In the genomic region with DNA sequence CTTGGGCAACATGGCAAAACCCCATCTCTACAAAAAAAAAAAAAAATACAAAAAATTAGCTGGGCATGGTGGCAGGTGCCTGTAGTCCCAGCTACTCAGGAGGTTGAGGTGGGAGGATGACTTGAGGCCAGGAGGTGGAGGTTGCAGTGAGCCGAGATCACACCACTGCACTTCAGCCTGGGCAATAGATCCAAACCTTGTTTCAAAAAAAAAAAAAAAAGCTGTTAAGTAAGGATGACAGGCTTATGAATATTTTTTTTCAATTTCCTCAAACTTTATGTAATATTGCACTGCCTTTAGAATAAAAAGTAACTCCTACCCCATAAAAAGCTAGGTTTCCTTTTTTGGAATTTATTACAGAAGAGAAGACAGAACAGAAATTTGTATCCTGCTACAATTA, we compare ENCODE assay signal across 8 cellular contexts. TPM values are rescaled to one million over a fixed set of nuclear protein-coding genes. Genes with fewer than 3 reads are reported as not detected.
DNase-seq lines count a peak whose midpoint lies in the region; ATAC-seq, FAIRE-seq and TF ChIP-seq lines count a peak whose summit lies in the region.
"Not testable (repeated sequence)": the region's sequence is repeated elsewhere in the genome, so short reads cannot be mapped to it uniquely, and the experiment has no call there.

No MANE protein-coding gene starts in this region.

- not testable (repeated sequence) for TF ChIP-seq CTCF in HCT116 (IDR thresholded peaks at IDR 0.05 in 2 of 3, conservative IDR thresholded peaks at IDR 0.05 in 1 of 3; ENCODE audit: borderline replicate concordance in 1 of 3, insufficient read depth in 1 of 3, low read depth in 2 of 3, low read length in 2 of 3); PC-9 (conservative IDR thresholded peaks at IDR 0.05); ascending aorta (IDR thresholded peaks at IDR 0.05); HepG2 (CRISPR knock-in tag; IDR thresholded peaks at IDR 0.05); osteoblast (IDR thresholded peaks at IDR 0.05; ENCODE audit: extremely low read depth, low read depth, low read length); spleen (IDR thresholded peaks at IDR 0.05 in 8 of 11, conservative IDR thresholded peaks at IDR 0.05 in 3 of 11); vagina (IDR thresholded peaks at IDR 0.05)

- not testable (repeated sequence) for H3K27me3 ChIP-seq in HCT116 (ENCODE audit: insufficient read depth, low read length); PC-9 (ENCODE audit: insufficient read depth, low read depth); ascending aorta; HepG2 (ENCODE audit: control insufficient read depth in 1 of 2, insufficient read depth in 2 of 2, low read length in 2 of 2); osteoblast (ENCODE audit: insufficient read depth, low read length); spleen (replicated peaks in 1 of 7); vagina

- H3K79me2 ChIP-seq in HCT116 (ENCODE audit: insufficient read depth, low read length); PC-9 (ENCODE audit: low read depth); HepG2 (ENCODE audit: insufficient read depth, low read length); osteoblast (ENCODE audit: insufficient read depth, low read length): not testable (repeated sequence)

- in situ Hi-C loops in HepG2 (cut with HindIII; ENCODE audit: extremely low pct_ligation_motif_present, low pct_unique_long_range_greater_than_20kb), result not testable (repeated sequence)

- H3K4me3 ChIP-seq in HCT116 (replicated peaks in 1 of 2; ENCODE audit: low read depth in 1 of 2, low read length in 2 of 2); osteoblast (ENCODE audit: insufficient read depth, low read length); spleen; vagina: not testable (repeated sequence)
- H3K4me3 ChIP-seq in PC-9 (peak overlapping the region; percentile 31), ascending aorta (peak overlapping the region in 1 of 2 donors; percentile 43), HepG2 (replicated peaks in 1 of 3; ENCODE audit: insufficient read depth in 1 of 3, low read depth in 2 of 3, low read length in 3 of 3) (peak overlapping the region in 2 of 3 experiments; percentile 48 to 67; a peak in 4 of 6 replicates)

- H3K9ac ChIP-seq in HCT116 (ENCODE audit: low read length), result peak overlapping the region; percentile 27; the same call in 1 of the 2 replicates
- H3K9ac ChIP-seq in HepG2 (ENCODE audit: insufficient read depth, low read depth, low read length), result peak overlapping the region; percentile 23; the same call in 1 of the 2 replicates

- not testable (repeated sequence) for H3K36me3 ChIP-seq in HCT116 (ENCODE audit: control insufficient read depth in 1 of 2, insufficient read depth in 2 of 2, low read length in 2 of 2); PC-9 (ENCODE audit: low read depth); ascending aorta; HepG2 (replicated peaks in 1 of 2; ENCODE audit: control insufficient read depth in 1 of 2, insufficient read depth in 2 of 2, low read length in 2 of 2); osteoblast (ENCODE audit: insufficient read depth, low read length); spleen; vagina

- not testable (repeated sequence) for H3K27ac ChIP-seq in HCT116 (ENCODE audit: low read depth, low read length)
- H3K27ac ChIP-seq in PC-9 (peak overlapping the region; percentile 88), ascending aorta (peak overlapping the region; percentile 57 to 69), epithelial cell of prostate (peak overlapping the region; percentile 74), HepG2 (ENCODE audit: extremely low read length, insufficient read depth, low read length) (peak overlapping the region; percentile 91), osteoblast (ENCODE audit: low read depth, low read length) (peak overlapping the region; percentile 78), spleen (peak overlapping the region; percentile 15 to 96 (median 81)), vagina (peak overlapping the region; percentile 81)

- RAD21 ChIA-PET in HCT116 (lab: Charles Lee; ENCODE audit: low non-redundant PET in 1 of 2, low total read pairs in 2 of 2, uncharacterized antibody in 2 of 2, unreplicated experiment in 2 of 2), result interaction anchor here in 1 of 2 experiments (1.2 kb wide), 1 partner anchor 21 kb away, joined by 3 read pairs; no protein-coding TSS in a partner anchor

- intact Hi-C loops in HCT116 (cut with micrococcal nuclease); PC-9 (cut with micrococcal nuclease; ENCODE audit: unreplicated experiment); ascending aorta (cut with DNase I); HepG2 (cut with micrococcal nuclease; ENCODE audit: unreplicated experiment); spleen (cut with DNase I; ENCODE audit: low total_unique reads); vagina (cut with DNase I): not testable (repeated sequence)

- CTCF ChIA-PET in HCT116 (lab: Charles Lee) (interaction anchor here (1.5 to 2.7 kb wide), 4 partner anchors 13 to 254 kb away, joined by 3 to 13 read pairs (median 5); no protein-coding TSS in a partner anchor), PC-9 (lab: Charles Lee) (interaction anchor here (0.5 to 1.4 kb wide), 6 partner anchors 11 to 1669 kb away, joined by 4 to 10 read pairs (median 5); partner anchors contain the start of gene ATP2C1), HepG2 (lab: Yijun Ruan, JAX; ENCODE audit: low intra/inter-chr PET ratio, low total read pairs) (interaction anchor here (0.7 kb wide), 1 partner anchor 21 kb away, joined by 7 read pairs; no protein-coding TSS in a partner anchor)

- DNase-seq in HCT116 (ENCODE audit: low read depth, low spot score); PC-9; ascending aorta (ENCODE audit: low spot score in 2 of 2); epithelial cell of prostate (ENCODE audit: low read depth, low spot score); HepG2 (ENCODE audit: low spot score); spleen; vagina (ENCODE audit: extremely low spot score in 2 of 2): not testable (repeated sequence)
- peak; percentile 73 for DNase-seq in osteoblast (ENCODE audit: insufficient read length, low spot score, missing footprints)

- TF ChIP-seq EP300 in HepG2 (IDR thresholded peaks at IDR 0.05; ENCODE audit: low read depth in 2 of 2, low read length in 2 of 2); HepG2 (CRISPR knock-in tag; IDR thresholded peaks at IDR 0.05; ENCODE audit: borderline replicate concordance): not testable (repeated sequence)

- POLR2A ChIA-PET in HCT116 (lab: Charles Lee), result interaction anchor here (0.6 to 2.6 kb wide), 5 partner anchors 8 to 40 kb away, joined by 3 to 12 read pairs (median 4); partner anchors contain the start of genes CNBP and COPG1
- POLR2A ChIA-PET in PC-9 (lab: Charles Lee; ENCODE audit: unreplicated experiment), result interaction anchor here (0.5 to 1.2 kb wide), 7 partner anchors 9 to 85 kb away, joined by 4 to 21 read pairs (median 7); no protein-coding TSS in a partner anchor
- POLR2A ChIA-PET in HepG2 (lab: Yijun Ruan, JAX), result interaction anchor here (0.7 to 2.0 kb wide), 15 partner anchors 11 to 345 kb away, joined by 3 to 16 read pairs (median 5); partner anchors contain the start of genes ACAD9, CNBP, COPG1 and HMCES

- H2AFZ ChIP-seq in HCT116 (ENCODE audit: low read depth, low read length, poor library complexity, severe bottlenecking), result peak overlapping the region; percentile 92
- H2AFZ ChIP-seq in PC-9, result peak overlapping the region; percentile 83; the same call in 1 of the 2 replicates
- not testable (repeated sequence) for H2AFZ ChIP-seq in HepG2 (ENCODE audit: low read length); osteoblast (ENCODE audit: low read length)

- not testable (repeated sequence) for FAIRE-seq in HepG2 (lab: Jason Lieb, UNC)

- H4K20me1 ChIP-seq in HCT116 (ENCODE audit: insufficient read depth); PC-9 (ENCODE audit: insufficient read depth); HepG2 (ENCODE audit: insufficient read depth, low read length); osteoblast (ENCODE audit: insufficient read depth, low read length): not testable (repeated sequence)

- H3K4me2 ChIP-seq in HCT116 (ENCODE audit: low read length) (peak overlapping the region; percentile 63), PC-9 (peak overlapping the region; percentile 75), HepG2 (ENCODE audit: low read depth, low read length) (peak overlapping the region; percentile 99), osteoblast (ENCODE audit: insufficient read depth, low read length) (peak overlapping the region; percentile 70)

- not testable (repeated sequence) for BruUV-seq in HCT116 (replicated peaks; lab: Mats Ljungman, UMichigan); PC-9 (replicated peaks; lab: Mats Ljungman, UMichigan); HepG2 (replicated peaks; lab: Mats Ljungman, UMichigan)

- H3K4me1 ChIP-seq in HCT116 (ENCODE audit: control insufficient read depth in 1 of 2, insufficient read depth in 2 of 2, low read length in 2 of 2) (peaks cover 28 to 46% of the 10 kb centered on the region in 2 experiments), PC-9 (replicated peaks; ENCODE audit: insufficient read depth) (peaks cover 46% of the 10 kb centered on the region), ascending aorta (peaks cover 3 to 10% of the 10 kb centered on the region in 2 donors), HepG2 (ENCODE audit: insufficient read depth, low read length) (peaks cover 53% of the 10 kb centered on the region), osteoblast (ENCODE audit: insufficient read depth, low read length) (peaks cover 32% of the 10 kb centered on the region), spleen (peaks cover 12 to 54% (median 46%) of the 10 kb centered on the region in 6 donors), vagina (peaks cover 56% of the 10 kb centered on the region)

- 11% methylated on average over 1 of the region's 1 CpG for WGBS in HepG2 (ENCODE audit: low lambda C conversion rate)
- WGBS in spleen, 5 donors, result 42 to 89% (median 63%) methylated on average over 1 of the region's 1 CpG

- H3F3A ChIP-seq in PC-9 (ENCODE audit: insufficient read depth, low read depth), result peaks cover 48% of the 10 kb centered on the region

- H3K9me2 ChIP-seq in HCT116 (ENCODE audit: insufficient read depth); PC-9 (ENCODE audit: insufficient read depth): not testable (repeated sequence)

- not testable (repeated sequence) for ATAC-seq in HCT116, HepG2

- H3K9me3 ChIP-seq in HCT116 (ENCODE audit: control insufficient read depth in 1 of 2, insufficient read depth in 1 of 2, low read depth in 1 of 2, low read length in 2 of 2); PC-9 (ENCODE audit: insufficient read depth, low read depth); ascending aorta; HepG2 (ENCODE audit: low read length); osteoblast (ENCODE audit: low read depth, low read length); spleen; vagina: not testable (repeated sequence)

- not testable (repeated sequence) for TF ChIP-seq POLR2A in HCT116 (IDR thresholded peaks at IDR 0.05; ENCODE audit: borderline replicate concordance, extremely low read depth, insufficient read depth, insufficient read length); HepG2 (IDR thresholded peaks at IDR 0.05; ENCODE audit: insufficient read depth in 1 of 2, low read depth in 2 of 2, low read length in 2 of 2); spleen (IDR thresholded peaks at IDR 0.05); vagina (IDR thresholded peaks at IDR 0.05)

- TF ChIP-seq RAD21 in HCT116 (IDR thresholded peaks at IDR 0.05; ENCODE audit: low read depth); HepG2 (CRISPR knock-in tag; IDR thresholded peaks at IDR 0.05): not testable (repeated sequence)

RNA-seq across cellular contexts. Expression of gene COPG1, which starts 25.0 kb away (rescaled TPM):
- total RNA-seq in HCT116 (2021; ENCODE audit: unreplicated experiment) (182 TPM), PC-9 (2021) (195 and 212 TPM in 2 replicates), ascending aorta (224 TPM), HepG2 (2016; rRNA removed; fragmentation: Illumina TruSeq; extraction: Trizol) (166 and 201 TPM in 2 replicates), osteoblast (297 and 305 TPM in 2 replicates), spleen (100 to 1,000 TPM in 5 of 7 donors, 10 to 100 TPM in 2; 90.8 to 134 (median 116) TPM), vagina (76.4 TPM)
- polyA plus RNA-seq in HCT116 (2012), result 171 and 220 TPM in 2 replicates
- total RNA-seq in HepG2 (2016; cell fraction: cytosol; rRNA removed; fragmentation: Illumina TruSeq; extraction: Trizol; ENCODE audit: low read depth), result 32.6 and 33.3 TPM in 2 replicates
- 161 and 187 TPM in 2 replicates for total RNA-seq in HepG2 (2016; cell fraction: insoluble cytoplasmic fraction; rRNA removed; fragmentation: Illumina TruSeq; extraction: Trizol)
- 53.2 and 59.5 TPM in 2 replicates for total RNA-seq in HepG2 (2016; cell fraction: membrane; rRNA removed; fragmentation: Illumina TruSeq; extraction: Trizol)
- total RNA-seq in HepG2 (2016; cell fraction: nucleus; rRNA removed; fragmentation: Illumina TruSeq; extraction: Trizol), result 112 and 137 TPM in 2 replicates
- polyA plus RNA-seq in HepG2 (2011; rRNA removed) (96.0 and 98.6 TPM in 2 replicates), spleen (10 to 100 TPM; 47.8 to 52.3 (median 49.8) TPM)
- 50.1 and 58.7 TPM in 2 replicates for polyA plus RNA-seq in HepG2 (2011; cell fraction: cytosol; rRNA removed)
- 113 and 136 TPM in 2 replicates for polyA plus RNA-seq in HepG2 (2011; cell fraction: nucleus; rRNA removed)
- 104 and 119 TPM in 2 replicates for polyA plus RNA-seq in HepG2 (2012)
- polyA plus RNA-seq in HepG2 (2016; cell fraction: cytosol; fragmentation: Illumina TruSeq; extraction: Trizol; ENCODE audit: low read depth), result 13.1 and 15.7 TPM in 2 replicates
- polyA plus RNA-seq in HepG2 (2016; cell fraction: insoluble cytoplasmic fraction; fragmentation: Illumina TruSeq; extraction: Trizol; ENCODE audit: low read depth), result 185 and 197 TPM in 2 replicates
- 21.2 and 23.0 TPM in 2 replicates for polyA plus RNA-seq in HepG2 (2016; cell fraction: membrane; fragmentation: Illumina TruSeq; extraction: Trizol; ENCODE audit: low read depth)
- polyA plus RNA-seq in HepG2 (2016; cell fraction: nucleus; fragmentation: Illumina TruSeq; extraction: Trizol; ENCODE audit: insufficient read depth, low read depth), result 168 and 188 TPM in 2 replicates
- polyA minus RNA-seq in HepG2 (2011; rRNA and poly(A)+ RNA removed; ENCODE audit: low replicate concordance), result 210 and 345 TPM in 2 replicates
- 121 and 122 TPM in 2 replicates for polyA minus RNA-seq in HepG2 (2011; cell fraction: cytosol; rRNA and poly(A)+ RNA removed)
- polyA minus RNA-seq in HepG2 (2011; cell fraction: nucleus; rRNA and poly(A)+ RNA removed), result 147 and 157 TPM in 2 replicates

RNA-seq across cellular contexts. Expression of gene CNBP, which starts 40.7 kb away (rescaled TPM):
- total RNA-seq in HCT116 (2021; ENCODE audit: unreplicated experiment) (353 TPM), PC-9 (2021) (261 and 265 TPM in 2 replicates), ascending aorta (166 TPM), HepG2 (2016; rRNA removed; fragmentation: Illumina TruSeq; extraction: Trizol) (354 and 539 TPM in 2 replicates), osteoblast (215 and 233 TPM in 2 replicates), spleen (100 to 1,000 TPM; 252 to 420 (median 279) TPM), vagina (405 TPM)
- 338 TPM in 2 replicates for polyA plus RNA-seq in HCT116 (2012)
- 70.7 and 78.0 TPM in 2 replicates for total RNA-seq in HepG2 (2016; cell fraction: cytosol; rRNA removed; fragmentation: Illumina TruSeq; extraction: Trizol; ENCODE audit: low read depth)
- 375 and 556 TPM in 2 replicates for total RNA-seq in HepG2 (2016; cell fraction: insoluble cytoplasmic fraction; rRNA removed; fragmentation: Illumina TruSeq; extraction: Trizol)
- 180 and 184 TPM in 2 replicates for total RNA-seq in HepG2 (2016; cell fraction: membrane; rRNA removed; fragmentation: Illumina TruSeq; extraction: Trizol)
- total RNA-seq in HepG2 (2016; cell fraction: nucleus; rRNA removed; fragmentation: Illumina TruSeq; extraction: Trizol), result 151 and 152 TPM in 2 replicates
- polyA plus RNA-seq in HepG2 (2011; rRNA removed) (255 and 282 TPM in 2 replicates), spleen (100 to 1,000 TPM; 301 to 360 (median 324) TPM)
- 259 and 344 TPM in 2 replicates for polyA plus RNA-seq in HepG2 (2011; cell fraction: cytosol; rRNA removed)
- polyA plus RNA-seq in HepG2 (2011; cell fraction: nucleus; rRNA removed), result 90.4 and 103 TPM in 2 replicates
- polyA plus RNA-seq in HepG2 (2012), result 329 and 363 TPM in 2 replicates
- polyA plus RNA-seq in HepG2 (2016; cell fraction: cytosol; fragmentation: Illumina TruSeq; extraction: Trizol; ENCODE audit: low read depth), result 60.7 and 77.6 TPM in 2 replicates
- polyA plus RNA-seq in HepG2 (2016; cell fraction: insoluble cytoplasmic fraction; fragmentation: Illumina TruSeq; extraction: Trizol; ENCODE audit: low read depth), result 584 and 626 TPM in 2 replicates
- 134 and 143 TPM in 2 replicates for polyA plus RNA-seq in HepG2 (2016; cell fraction: membrane; fragmentation: Illumina TruSeq; extraction: Trizol; ENCODE audit: low read depth)
- polyA plus RNA-seq in HepG2 (2016; cell fraction: nucleus; fragmentation: Illumina TruSeq; extraction: Trizol; ENCODE audit: insufficient read depth, low read depth), result 244 and 258 TPM in 2 replicates
- 166 and 313 TPM in 2 replicates for polyA minus RNA-seq in HepG2 (2011; rRNA and poly(A)+ RNA removed; ENCODE audit: low replicate concordance)
- polyA minus RNA-seq in HepG2 (2011; cell fraction: cytosol; rRNA and poly(A)+ RNA removed), result 127 and 135 TPM in 2 replicates
- 82.0 and 97.6 TPM in 2 replicates for polyA minus RNA-seq in HepG2 (2011; cell fraction: nucleus; rRNA and poly(A)+ RNA removed)

RNA-seq across cellular contexts. Expression of gene HMCES, which starts 54.3 kb away (rescaled TPM):
- 78.9 TPM for total RNA-seq in HCT116 (2021; ENCODE audit: unreplicated experiment)
- polyA plus RNA-seq in HCT116 (2012), result 71.7 and 73.4 TPM in 2 replicates
- 60.9 and 62.7 TPM in 2 replicates for total RNA-seq in PC-9 (2021)
- 11.2 TPM for total RNA-seq in ascending aorta
- total RNA-seq in HepG2 (2016; rRNA removed; fragmentation: Illumina TruSeq; extraction: Trizol), result 37.5 and 52.4 TPM in 2 replicates
- 5.9 and 6.0 TPM in 2 replicates for total RNA-seq in HepG2 (2016; cell fraction: cytosol; rRNA removed; fragmentation: Illumina TruSeq; extraction: Trizol; ENCODE audit: low read depth)
- total RNA-seq in HepG2 (2016; cell fraction: insoluble cytoplasmic fraction; rRNA removed; fragmentation: Illumina TruSeq; extraction: Trizol), result 39.9 and 50.0 TPM in 2 replicates
- 15.6 and 17.9 TPM in 2 replicates for total RNA-seq in HepG2 (2016; cell fraction: membrane; rRNA removed; fragmentation: Illumina TruSeq; extraction: Trizol)
- 19.5 and 22.8 TPM in 2 replicates for total RNA-seq in HepG2 (2016; cell fraction: nucleus; rRNA removed; fragmentation: Illumina TruSeq; extraction: Trizol)
- 16.1 and 20.1 TPM in 2 replicates for polyA plus RNA-seq in HepG2 (2011; rRNA removed)
- polyA plus RNA-seq in HepG2 (2011; cell fraction: cytosol; rRNA removed), result 12.5 and 16.0 TPM in 2 replicates
- polyA plus RNA-seq in HepG2 (2011; cell fraction: nucleus; rRNA removed), result 7.8 and 11.5 TPM in 2 replicates
- polyA plus RNA-seq in HepG2 (2012), result 23.1 and 26.3 TPM in 2 replicates
- polyA plus RNA-seq in HepG2 (2016; cell fraction: cytosol; fragmentation: Illumina TruSeq; extraction: Trizol; ENCODE audit: low read depth), result 10.2 and 11.1 TPM in 2 replicates
- 61.1 and 65.6 TPM in 2 replicates for polyA plus RNA-seq in HepG2 (2016; cell fraction: insoluble cytoplasmic fraction; fragmentation: Illumina TruSeq; extraction: Trizol; ENCODE audit: low read depth)
- 16.9 and 18.1 TPM in 2 replicates for polyA plus RNA-seq in HepG2 (2016; cell fraction: membrane; fragmentation: Illumina TruSeq; extraction: Trizol; ENCODE audit: low read depth)
- polyA plus RNA-seq in HepG2 (2016; cell fraction: nucleus; fragmentation: Illumina TruSeq; extraction: Trizol; ENCODE audit: insufficient read depth, low read depth), result 34.4 and 36.9 TPM in 2 replicates
- polyA minus RNA-seq in HepG2 (2011; rRNA and poly(A)+ RNA removed; ENCODE audit: low replicate concordance), result 9.7 and 17.6 TPM in 2 replicates
- 12.7 and 20.2 TPM in 2 replicates for polyA minus RNA-seq in HepG2 (2011; cell fraction: cytosol; rRNA and poly(A)+ RNA removed)
- polyA minus RNA-seq in HepG2 (2011; cell fraction: nucleus; rRNA and poly(A)+ RNA removed), result 7.2 and 8.7 TPM in 2 replicates
- 10.5 and 11.8 TPM in 2 replicates for total RNA-seq in osteoblast
- 10 to 100 TPM; 24.0 to 31.9 (median 30.7) TPM for total RNA-seq in spleen
- 10 to 100 TPM; 16.1 to 60.7 (median 18.8) TPM for polyA plus RNA-seq in spleen
- 16.9 TPM for total RNA-seq in vagina
